ENCODE assay signal across 12 cellular contexts in the genomic region with DNA sequence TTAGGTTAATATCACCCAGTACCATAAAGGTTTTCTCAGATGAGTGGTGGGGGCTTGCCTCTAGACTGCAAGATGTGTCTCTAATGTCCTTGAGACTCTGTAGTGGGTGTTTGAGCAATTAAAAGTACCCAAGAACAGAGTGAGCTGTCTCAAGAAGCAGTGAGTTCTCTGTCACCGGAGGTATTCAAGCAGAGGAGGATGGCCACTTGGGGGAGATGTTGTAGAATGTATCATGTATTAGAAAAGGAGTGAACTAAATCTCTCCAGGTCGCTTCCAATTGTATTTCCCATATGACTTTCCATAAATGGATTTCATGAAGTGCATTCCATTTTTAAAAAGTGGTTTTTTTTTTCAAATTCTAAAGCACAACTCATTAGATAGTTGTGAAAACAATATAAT. TPM values are rescaled to one million over a fixed set of nuclear protein-coding genes. Genes with fewer than 3 reads are reported as not detected.
DNase-seq lines count a peak whose midpoint lies in the region; ATAC-seq, FAIRE-seq and TF ChIP-seq lines count a peak whose summit lies in the region.
"Had no signal": no experiment of that assay in that cellular context is flagged by ENCODE, and none has a peak within 500 bp of the region (broad histone marks: within the 10 kb centered on the region; RNA-seq: fewer than 3 reads in every experiment).

No MANE protein-coding gene starts in this region.

- peak; percentile 31 to 47 for TF ChIP-seq CTCF in Caco-2 (IDR thresholded peaks at IDR 0.05; ENCODE audit: insufficient read depth in 1 of 2, low read depth in 1 of 2, low read length in 1 of 2, severe bottlenecking in 1 of 2, unreplicated experiment in 1 of 2)
- peak; percentile 1 for TF ChIP-seq CTCF in cardiac fibroblast (IDR thresholded peaks at IDR 0.05; ENCODE audit: low read depth, low read length)

- peak in 1 of 2 experiments; percentile 30 for DNase-seq in Caco-2
- peak; percentile 50 for DNase-seq in HT-29 (ENCODE audit: low spot score)
- peak; percentile 3 to 12 for DNase-seq in cardiac fibroblast (ENCODE audit: low read depth in 2 of 2)
- DNase-seq in lung microvascular endothelial cell (ENCODE audit: low read depth in 2 of 2) = peak; percentile 12 to 25
- DNase-seq in GM19239 (ENCODE audit: insufficient read length, low spot score) = no peak
- DNase-seq in activated naive CD4-positive, alpha-beta T cell treated with anti-CD3 and anti-CD28 coated beads, Interleukin-2, amount 10 ng/mL, durations not matched to agents 7 days and 5 days = no peak
- DNase-seq in activated CD8-positive, alpha-beta T cell treated with anti-CD3 and anti-CD28 coated beads, Interleukin-2, amount 10 ng/mL, durations not matched to agents 7 days and 5 days = no peak
- no peak for DNase-seq in SIG-M5 treated with dmso at 0.1 percent for 504 hours (lab: John Stamatoyannopoulos, UW; ENCODE audit: unreplicated experiment)
- DNase-seq: DMS 273 treated with DMSO at 0.1 percent for 48 hours; stimulated activated CD4-positive, alpha-beta T cell treated with anti-CD3 and anti-CD28 coated beads, Interleukin-4, amount 100 ng/mL, for 1 hour had no signal

- no peaks in the 10 kb centered on the region for H3K27me3 ChIP-seq in Caco-2 (replicated peaks; ENCODE audit: control insufficient read depth, insufficient read depth, low read length)

- intact Hi-C loops in Caco-2 (cut with micrococcal nuclease; ENCODE audit: unreplicated experiment) = loop anchor here (1.0 to 10.0 kb wide), 4 partner anchors 44 to 162 kb away; no protein-coding TSS in a partner anchor

- peaks cover 5% of the 10 kb centered on the region for H3K27me3 Mint-ChIP-seq in Caco-2 (ENCODE audit: insufficient read depth, unreplicated experiment)
- no peaks in the 10 kb centered on the region for H3K27me3 Mint-ChIP-seq in activated naive CD4-positive, alpha-beta T cell treated with anti-CD3 and anti-CD28 coated beads, Interleukin-2, amount 10 ng/mL, durations not matched to agents 7 days and 5 days
- H3K27me3 Mint-ChIP-seq in activated CD8-positive, alpha-beta T cell treated with anti-CD3 and anti-CD28 coated beads, Interleukin-2, amount 10 ng/mL, durations not matched to agents 7 days and 5 days (ENCODE audit: low read depth) = peaks cover 5% of the 10 kb centered on the region
- H3K27me3 Mint-ChIP-seq: IgD-negative memory B cell had no signal

- H3K9me3 Mint-ChIP-seq in Caco-2 (ENCODE audit: unreplicated experiment) = no peaks in the 10 kb centered on the region
- no peaks in the 10 kb centered on the region for H3K9me3 Mint-ChIP-seq in activated naive CD4-positive, alpha-beta T cell treated with anti-CD3 and anti-CD28 coated beads, Interleukin-2, amount 10 ng/mL, durations not matched to agents 7 days and 5 days
- H3K9me3 Mint-ChIP-seq in activated CD8-positive, alpha-beta T cell treated with anti-CD3 and anti-CD28 coated beads, Interleukin-2, amount 10 ng/mL, durations not matched to agents 7 days and 5 days (ENCODE audit: insufficient read depth) = no peaks in the 10 kb centered on the region

- no peak for FAIRE-seq in GM19239 (lab: Jason Lieb, UNC)

- BruUV-seq in Caco-2 (replicated peaks; lab: Mats Ljungman, UMichigan) = no TSS peak

- POLR2A ChIA-PET in Caco-2 (lab: Charles Lee) = no interaction called here
- POLR2A ChIA-PET in activated CD8-positive, alpha-beta T cell treated with anti-CD3 and anti-CD28 coated beads, Interleukin-2, amount 10 ng/mL, durations not matched to agents 7 days and 5 days (lab: Charles Lee) = no interaction called here

- H3K4me1 ChIP-seq in Caco-2 = no peaks in the 10 kb centered on the region

- H3K9me3 ChIP-seq in Caco-2 = no peaks in the 10 kb centered on the region

- no peak for ATAC-seq in activated CD8-positive, alpha-beta T cell treated with anti-CD3 and anti-CD28 coated beads, Interleukin-2, amount 10 ng/mL, durations not matched to agents 7 days and 5 days

- H3K4me3 ChIP-seq in Caco-2 (ENCODE audit: low read depth, low read length) (no peak overlapping the region), cardiac fibroblast (replicated peaks in 1 of 2; ENCODE audit: low read depth in 2 of 2, low read length in 2 of 2) (no peak overlapping the region)

- H3K36me3 ChIP-seq in Caco-2 (ENCODE audit: control insufficient read depth, insufficient read depth, low read length) = no peaks in the 10 kb centered on the region

- H3K4me3 Mint-ChIP-seq in Caco-2 (ENCODE audit: unreplicated experiment) = no peak overlapping the region
- H3K4me3 Mint-ChIP-seq in activated naive CD4-positive, alpha-beta T cell treated with anti-CD3 and anti-CD28 coated beads, Interleukin-2, amount 10 ng/mL, durations not matched to agents 7 days and 5 days = no peak overlapping the region
- no peak overlapping the region for H3K4me3 Mint-ChIP-seq in activated CD8-positive, alpha-beta T cell treated with anti-CD3 and anti-CD28 coated beads, Interleukin-2, amount 10 ng/mL, durations not matched to agents 7 days and 5 days
- H3K4me3 Mint-ChIP-seq: activated naive CD8-positive, alpha-beta T cell; IgD-negative memory B cell had no signal

- no peaks in the 10 kb centered on the region for H3K4me1 Mint-ChIP-seq in Caco-2 (ENCODE audit: low read depth, unreplicated experiment)
- no peaks in the 10 kb centered on the region for H3K4me1 Mint-ChIP-seq in activated naive CD4-positive, alpha-beta T cell treated with anti-CD3 and anti-CD28 coated beads, Interleukin-2, amount 10 ng/mL, durations not matched to agents 7 days and 5 days
- no peaks in the 10 kb centered on the region for H3K4me1 Mint-ChIP-seq in activated CD8-positive, alpha-beta T cell treated with anti-CD3 and anti-CD28 coated beads, Interleukin-2, amount 10 ng/mL, durations not matched to agents 7 days and 5 days (ENCODE audit: low read depth)
- H3K4me1 Mint-ChIP-seq: IgD-negative memory B cell had no signal

- no peaks in the 10 kb centered on the region for H3K36me3 Mint-ChIP-seq in Caco-2 (ENCODE audit: insufficient read depth, unreplicated experiment)
- no peaks in the 10 kb centered on the region for H3K36me3 Mint-ChIP-seq in activated naive CD4-positive, alpha-beta T cell treated with anti-CD3 and anti-CD28 coated beads, Interleukin-2, amount 10 ng/mL, durations not matched to agents 7 days and 5 days
- H3K36me3 Mint-ChIP-seq in activated CD8-positive, alpha-beta T cell treated with anti-CD3 and anti-CD28 coated beads, Interleukin-2, amount 10 ng/mL, durations not matched to agents 7 days and 5 days (ENCODE audit: low read depth) = no peaks in the 10 kb centered on the region
- H3K36me3 Mint-ChIP-seq: activated naive CD8-positive, alpha-beta T cell; IgD-negative memory B cell had no signal

- CTCF ChIA-PET in Caco-2 (lab: Charles Lee) = no interaction called here
- CTCF ChIA-PET in activated naive CD4-positive, alpha-beta T cell treated with anti-CD3 and anti-CD28 coated beads, Interleukin-2, amount 10 ng/mL, durations not matched to agents 7 days and 5 days (lab: Charles Lee) = no interaction called here
- CTCF ChIA-PET in activated CD8-positive, alpha-beta T cell treated with anti-CD3 and anti-CD28 coated beads, Interleukin-2, amount 10 ng/mL, durations not matched to agents 7 days and 5 days (lab: Charles Lee) = interaction anchor here (1.1 kb wide), 1 partner anchor 14 kb away, joined by 3 read pairs; no protein-coding TSS in a partner anchor

- no peak overlapping the region for H3K27ac Mint-ChIP-seq in Caco-2 (ENCODE audit: unreplicated experiment)
- no peak overlapping the region for H3K27ac Mint-ChIP-seq in activated naive CD4-positive, alpha-beta T cell treated with anti-CD3 and anti-CD28 coated beads, Interleukin-2, amount 10 ng/mL, durations not matched to agents 7 days and 5 days
- no peak overlapping the region for H3K27ac Mint-ChIP-seq in activated CD8-positive, alpha-beta T cell treated with anti-CD3 and anti-CD28 coated beads, Interleukin-2, amount 10 ng/mL, durations not matched to agents 7 days and 5 days
- H3K27ac Mint-ChIP-seq: activated naive CD8-positive, alpha-beta T cell; IgD-negative memory B cell had no signal

RNA-seq across cellular contexts. Expression of a gene that starts 35.0 kb away (rescaled TPM):
- not detected in 2 replicates for total RNA-seq in Caco-2 (2022)
- total RNA-seq in HT-29 (2014; rRNA removed; shearing (Covaris generic)) = not detected in 2 replicates
- not detected in 2 replicates for total RNA-seq in lung microvascular endothelial cell
- not detected for total RNA-seq in activated CD8-positive, alpha-beta T cell treated with anti-CD3 and anti-CD28 coated beads, Interleukin-2, amount 10 ng/mL, durations not matched to agents 7 days and 5 days

Comparison
In these comparisons a context has a peak if more than half of its experiments do, and no peak if none do; other contexts are left out.
1. DNase-seq: peak in HT-29 (single experiment), cardiac fibroblast (2 of 2) and lung microvascular endothelial cell (2 of 2); none in GM19239 (single experiment), activated naive CD4-positive, alpha-beta T cell treated with anti-CD3 and anti-CD28 coated beads, Interleukin-2, amount 10 ng/mL, durations not matched to agents 7 days and 5 days (single experiment), activated CD8-positive, alpha-beta T cell treated with anti-CD3 and anti-CD28 coated beads, Interleukin-2, amount 10 ng/mL, durations not matched to agents 7 days and 5 days (single experiment) and SIG-M5 treated with dmso at 0.1 percent for 504 hours (single experiment).